In genomic region chr3:134485620-134486576, GRCh38 we compare ENCODE assay signal across 8 cellular contexts. TPM values are rescaled to one million over a fixed set of nuclear protein-coding genes. Genes with fewer than 3 reads are reported as not detected.
DNase-seq lines count a peak whose midpoint lies in the region; ATAC-seq, FAIRE-seq and TF ChIP-seq lines count a peak whose summit lies in the region.

ANAPC13 (minus strand) TSS chr3:134485985; CDS start chr3:134482904, 3,081 bp downstream.
CEP63 (plus strand) TSS chr3:134486057; CDS start chr3:134495321, 9,264 bp downstream.

- intact Hi-C loops in body of pancreas (cut with DNase I), result no loop called here
- intact Hi-C loops in gastrocnemius medialis (cut with DNase I; ENCODE audit: low total_unique reads), result loop anchor here (2.0 to 10.0 kb wide), 3 partner anchors 111 to 914 kb away; partner anchors contain the start of genes AMOTL2, CDV3 and SRPRB

- ATAC-seq in GM18520 (IDR thresholded peaks at IDR 0.05; ENCODE audit: unreplicated experiment), result peak; percentile 66
- ATAC-seq in HG03064 (IDR thresholded peaks at IDR 0.05; ENCODE audit: low read depth, unreplicated experiment), result peak; percentile 69
- peak; percentile 91 for ATAC-seq in body of pancreas
- ATAC-seq in gastrocnemius medialis, result peak; percentile 92 to 93

- FAIRE-seq in TTC549 (lab: Jason Lieb, UNC), result peak; percentile 56

- peak; percentile 97 for DNase-seq in NCI-H2107 treated with DMSO at 0.1 percent for 48 hours (lab: John Stamatoyannopoulos, UW; ENCODE audit: unreplicated experiment)
- DNase-seq in body of pancreas, result peak; percentile 94 to 98 (median 96)
- peak; percentile 90 for DNase-seq in iPS DF 4.7 (ENCODE audit: extremely low read depth, low spot score)
- peak; percentile 90 to 95 for DNase-seq in gastrocnemius medialis

- in situ Hi-C loops in gastrocnemius medialis (cut with MboI; ENCODE audit: low sequenced_read_pairs in 4 of 4), result loop anchor here in 1 of 4 donors (25.0 kb wide), 1 partner anchor 674 kb away; the partner anchor contains the start of gene SRPRB

- no peaks in the 10 kb centered on the region for H3K27me3 ChIP-seq in body of pancreas
- no peaks in the 10 kb centered on the region for H3K27me3 ChIP-seq in gastrocnemius medialis

- H3K4me3 ChIP-seq in body of pancreas, result peak within 1 kb of the TSS; percentile 68 to 94
- H3K4me3 ChIP-seq in gastrocnemius medialis, result peak within 1 kb of the TSS; percentile 68 to 99 (median 90)

- 0 to 1% methylated on average over 36 to 78 of the region's 87 CpGs for WGBS in body of pancreas, 2 donors

- TF ChIP-seq CTCF in 22Rv1 (IDR thresholded peaks at IDR 0.05), result no peak
- peak in 1 of 7 experiments; percentile 14 for TF ChIP-seq CTCF in body of pancreas (IDR thresholded peaks at IDR 0.05)
- TF ChIP-seq CTCF in gastrocnemius medialis (IDR thresholded peaks at IDR 0.05 in 4 of 5, conservative IDR thresholded peaks at IDR 0.05 in 1 of 5), result no peak

- peak within 1 kb of the TSS; percentile 91 for H3K27ac ChIP-seq in 22Rv1
- peak within 1 kb of the TSS; percentile 87 to 99 (median 94) for H3K27ac ChIP-seq in body of pancreas
- H3K27ac ChIP-seq in gastrocnemius medialis, result peak within 1 kb of the TSS; percentile 93 to 99 (median 97)

- H3K4me1 ChIP-seq in body of pancreas (peaks cover 48% of the 10 kb centered on the region), gastrocnemius medialis (peaks cover 35% of the 10 kb centered on the region in 2 donors)

- peak; percentile 33 to 89 (median 85) for TF ChIP-seq POLR2A in body of pancreas (IDR thresholded peaks at IDR 0.05)
- TF ChIP-seq POLR2A in gastrocnemius medialis (IDR thresholded peaks at IDR 0.05), result peak; percentile 65 to 72

- H3K36me3 ChIP-seq in body of pancreas (replicated peaks in 1 of 2; ENCODE audit: insufficient read depth in 1 of 2, low read depth in 2 of 2) (peaks cover 9 to 10% of the 10 kb centered on the region in 2 donors), gastrocnemius medialis (peaks cover 0 to 13% of the 10 kb centered on the region in 2 donors)

- no peaks in the 10 kb centered on the region for H3K9me3 ChIP-seq in body of pancreas
- no peaks in the 10 kb centered on the region for H3K9me3 ChIP-seq in gastrocnemius medialis

RNA-seq across cellular contexts. Expression of gene ANAPC13, which starts in this region (rescaled TPM):
- total RNA-seq in body of pancreas (10 to 100 TPM; 21.3 to 36.3 TPM), gastrocnemius medialis (10 to 100 TPM; 32.3 to 82.2 (median 78.7) TPM)

RNA-seq across cellular contexts. Expression of gene CEP63, which starts in this region (rescaled TPM):
- total RNA-seq in body of pancreas (10 to 100 TPM; 19.2 to 30.0 TPM), gastrocnemius medialis (10 to 100 TPM; 21.4 to 23.5 (median 22.4) TPM)

Comparison
In these comparisons a context has a peak if more than half of its experiments do, and no peak if none do; other contexts are left out.
1. Peak in every context shown above with its lines: DNase-seq, ATAC-seq, H3K4me3 ChIP-seq and H3K27ac ChIP-seq.